In the genomic region with DNA sequence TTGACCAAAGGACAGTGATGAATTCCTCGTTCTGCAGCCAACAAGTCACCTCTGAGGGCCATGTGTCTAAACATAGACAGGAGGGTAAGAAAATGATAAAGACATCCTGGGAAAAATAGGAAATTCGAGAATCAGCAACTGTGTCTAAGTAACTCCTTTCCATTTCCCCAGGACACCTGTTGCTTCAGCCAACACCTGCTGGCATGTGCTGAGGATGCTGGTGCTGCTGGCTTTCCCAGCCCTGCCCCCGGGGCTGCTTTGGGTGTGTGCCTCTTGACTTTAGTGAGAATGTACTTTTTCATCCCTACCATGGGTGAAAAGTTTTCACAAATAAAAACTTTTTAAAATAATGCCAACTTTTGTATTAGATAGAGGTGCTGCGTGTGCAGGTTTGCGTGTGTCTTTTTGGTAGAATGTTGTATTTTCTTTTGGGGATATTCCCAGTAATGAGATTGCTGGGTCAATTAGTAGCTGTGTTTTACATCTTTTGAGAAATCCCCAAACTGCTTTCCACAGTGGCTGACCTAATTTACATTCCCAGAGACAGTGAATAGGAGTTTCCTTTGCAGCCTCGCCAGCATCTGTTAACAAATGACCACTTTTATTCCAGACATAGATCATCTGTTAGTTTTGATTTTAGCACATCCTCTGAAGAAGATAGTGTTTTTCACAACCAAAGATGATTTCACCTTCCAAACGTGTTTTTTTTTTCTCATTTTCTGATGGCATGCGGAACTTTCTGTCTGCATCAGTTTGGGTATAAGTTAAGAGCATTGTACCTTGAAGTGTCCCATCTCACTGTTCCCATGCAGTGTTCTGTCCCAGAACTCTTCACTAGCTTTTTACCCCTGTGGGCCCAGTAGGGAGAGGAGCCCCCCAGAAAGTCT, we compare ENCODE assay signal across 12 cellular contexts.
DNase-seq lines count a peak whose midpoint lies in the region; ATAC-seq lines count a peak whose summit lies in the region.
"Had no signal": no experiment of that assay in that cellular context is flagged by ENCODE, and none has a peak within 500 bp of the region (broad histone marks: within the 10 kb centered on the region; RNA-seq: fewer than 3 reads in every experiment).

No MANE protein-coding gene starts in this region.

- in situ Hi-C loops in ACHN (cut with HindIII; ENCODE audit: low pct_ligation_motif_present, low pct_unique_long_range_greater_than_20kb, low sequenced_read_pairs) = no loop called here

- H3K27me3 Mint-ChIP-seq in activated T-cell treated with anti-CD3 and anti-CD28 coated beads, Interleukin-2, amount 50 U/mL, for 72 hours (ENCODE audit: low read depth) = peaks cover 17% of the 10 kb centered on the region

- H3K27ac Mint-ChIP-seq in activated T-cell treated with anti-CD3 and anti-CD28 coated beads, Interleukin-2, amount 50 U/mL, for 72 hours = peak overlapping the region; percentile 84

- ATAC-seq in GM18511 (IDR thresholded peaks at IDR 0.05; ENCODE audit: unreplicated experiment) (peak; percentile 58), GM19395 (IDR thresholded peaks at IDR 0.05; ENCODE audit: unreplicated experiment) (peak; percentile 59), HG02885 (IDR thresholded peaks at IDR 0.05; ENCODE audit: poor library complexity, unreplicated experiment) (peak; percentile 53)
- ATAC-seq in activated T-cell treated with anti-CD3 and anti-CD28 coated beads, Interleukin-2, amount 50 U/mL, for 72 hours (replicated peaks in 1 of 2) = peak; percentile 80 to 91

- DNase-seq in activated T-cell treated with anti-CD3 and anti-CD28 coated beads, Interleukin-2, amount 50 U/mL, for 72 hours = peak in 1 of 2 donors; percentile 11
- DNase-seq in caudate nucleus (lab: John Stamatoyannopoulos, UW) (no peak), ACHN (no peak), SKM-1 (lab: John Stamatoyannopoulos, UW; ENCODE audit: unreplicated experiment) (no peak), OCI-M2 (lab: John Stamatoyannopoulos, UW; ENCODE audit: unreplicated experiment) (no peak)
- DNase-seq: activated CD4-positive, CD25-positive, alpha-beta regulatory T cell treated with anti-CD3 and anti-CD28 coated beads, Interleukin-2, amount 50 U/mL, for 72 hours; anterior cingulate cortex; NCI-H2081 treated with DMSO at 0.1 percent for 48 hours; small intestine had no signal

- peaks cover 37% of the 10 kb centered on the region for H3K4me1 Mint-ChIP-seq in activated T-cell treated with anti-CD3 and anti-CD28 coated beads, Interleukin-2, amount 50 U/mL, for 72 hours (ENCODE audit: low read depth)

- no peaks in the 10 kb centered on the region for H3K9me3 Mint-ChIP-seq in activated T-cell treated with anti-CD3 and anti-CD28 coated beads, Interleukin-2, amount 50 U/mL, for 72 hours

- no peaks in the 10 kb centered on the region for H3K36me3 Mint-ChIP-seq in activated T-cell treated with anti-CD3 and anti-CD28 coated beads, Interleukin-2, amount 50 U/mL, for 72 hours (ENCODE audit: insufficient read depth in 2 of 2)

- peak overlapping the region; percentile 55 to 81 for H3K4me3 Mint-ChIP-seq in activated T-cell treated with anti-CD3 and anti-CD28 coated beads, Interleukin-2, amount 50 U/mL, for 72 hours

- no peak overlapping the region for H3K27ac ChIP-seq in caudate nucleus (ENCODE audit: low read depth, low read length)
